ENCODE assay signal across 2 cellular contexts in the genomic region with DNA sequence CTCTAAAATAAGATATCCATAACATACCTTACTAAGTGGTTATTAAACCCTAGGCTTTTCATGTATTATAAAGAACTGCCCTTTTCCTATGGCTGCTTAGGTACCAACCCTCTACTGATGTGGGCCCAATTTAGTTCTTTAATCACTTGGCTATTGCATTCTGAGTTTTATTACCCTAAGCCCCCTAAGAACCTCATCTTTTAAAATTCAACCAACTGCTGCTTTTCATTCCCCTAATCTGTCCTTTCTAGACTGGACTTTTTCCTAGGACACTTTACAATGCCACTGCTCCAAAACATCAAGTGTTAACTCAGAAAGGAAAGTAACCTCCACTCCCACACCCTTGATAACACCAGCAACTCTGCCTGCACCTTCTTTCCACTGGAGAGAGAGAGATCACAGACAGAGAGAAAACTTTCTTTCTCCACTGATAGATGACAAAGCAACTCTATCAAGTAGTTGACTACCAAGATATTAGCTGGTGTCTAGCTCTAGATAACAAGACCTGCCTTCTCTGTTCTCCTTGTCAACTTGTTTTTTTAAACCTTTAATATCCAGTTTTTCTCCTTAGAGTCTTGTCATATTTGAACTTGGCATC.
TF ChIP-seq lines count a peak whose summit lies in the region.

No MANE protein-coding gene starts in this region.

TF ChIP-seq in IMR-90, 13 proteins besides CTCF, POLR2A, EP300 and RAD21:
- TF ChIP-seq FOS (IDR thresholded peaks at IDR 0.05; ENCODE audit: low read depth, low read length): no peak
- no peak for TF ChIP-seq SMC3 (IDR thresholded peaks at IDR 0.05; ENCODE audit: low read depth, low read length)
- no peak for TF ChIP-seq RCOR1 (IDR thresholded peaks at IDR 0.05; ENCODE audit: insufficient replicate concordance, low read length)
- TF ChIP-seq CHD1 (IDR thresholded peaks at IDR 0.05; ENCODE audit: low read depth, low read length): no peak
- TF ChIP-seq, protein P1, sequence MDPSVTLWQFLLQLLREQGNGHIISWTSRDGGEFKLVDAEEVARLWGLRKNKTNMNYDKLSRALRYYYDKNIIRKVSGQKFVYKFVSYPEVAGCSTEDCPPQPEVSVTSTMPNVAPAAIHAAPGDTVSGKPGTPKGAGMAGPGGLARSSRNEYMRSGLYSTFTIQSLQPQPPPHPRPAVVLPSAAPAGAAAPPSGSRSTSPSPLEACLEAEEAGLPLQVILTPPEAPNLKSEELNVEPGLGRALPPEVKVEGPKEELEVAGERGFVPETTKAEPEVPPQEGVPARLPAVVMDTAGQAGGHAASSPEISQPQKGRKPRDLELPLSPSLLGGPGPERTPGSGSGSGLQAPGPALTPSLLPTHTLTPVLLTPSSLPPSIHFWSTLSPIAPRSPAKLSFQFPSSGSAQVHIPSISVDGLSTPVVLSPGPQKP (IDR thresholded peaks at IDR 0.05; ENCODE audit: borderline replicate concordance, low read depth, low read length): no peak
- no peak for TF ChIP-seq MAFK (IDR thresholded peaks at IDR 0.05; ENCODE audit: low read depth, low read length)
- TF ChIP-seq NFE2L2 (IDR thresholded peaks at IDR 0.05; ENCODE audit: low read depth, low read length): no peak
- no peak for TF ChIP-seq CEBPB (IDR thresholded peaks at IDR 0.05; ENCODE audit: low read depth, low read length)
- TF ChIP-seq RFX5 (IDR thresholded peaks at IDR 0.05; ENCODE audit: low read depth, low read length): no peak
- TF ChIP-seq MXI1 (IDR thresholded peaks at IDR 0.05; ENCODE audit: borderline replicate concordance, low read depth, low read length): no peak
- TF ChIP-seq, protein P2, sequence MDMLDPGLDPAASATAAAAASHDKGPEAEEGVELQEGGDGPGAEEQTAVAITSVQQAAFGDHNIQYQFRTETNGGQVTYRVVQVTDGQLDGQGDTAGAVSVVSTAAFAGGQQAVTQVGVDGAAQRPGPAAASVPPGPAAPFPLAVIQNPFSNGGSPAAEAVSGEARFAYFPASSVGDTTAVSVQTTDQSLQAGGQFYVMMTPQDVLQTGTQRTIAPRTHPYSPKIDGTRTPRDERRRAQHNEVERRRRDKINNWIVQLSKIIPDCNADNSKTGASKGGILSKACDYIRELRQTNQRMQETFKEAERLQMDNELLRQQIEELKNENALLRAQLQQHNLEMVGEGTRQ (IDR thresholded peaks at IDR 0.05; ENCODE audit: low read depth, low read length): no peak
- TF ChIP-seq MAZ (IDR thresholded peaks at IDR 0.05; ENCODE audit: borderline replicate concordance, low read depth, low read length): no peak
- no peak for TF ChIP-seq BHLHE40 (IDR thresholded peaks at IDR 0.05; ENCODE audit: low read depth, low read length)
TF ChIP-seq in IMR-90: peak in this region for 0.

TF ChIP-seq in K562, 482 proteins besides CTCF, POLR2A, EP300 and RAD21 (continues in another document):
- TF ChIP-seq, protein P3, sequence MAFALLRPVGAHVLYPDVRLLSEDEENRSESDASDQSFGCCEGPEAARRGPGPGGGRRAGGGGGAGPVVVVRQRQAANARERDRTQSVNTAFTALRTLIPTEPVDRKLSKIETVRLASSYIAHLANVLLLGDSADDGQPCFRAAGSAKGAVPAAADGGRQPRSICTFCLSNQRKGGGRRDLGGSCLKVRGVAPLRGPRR (CRISPR knock-in tag; IDR thresholded peaks at IDR 0.05): no peak
- TF ChIP-seq, protein P4, sequence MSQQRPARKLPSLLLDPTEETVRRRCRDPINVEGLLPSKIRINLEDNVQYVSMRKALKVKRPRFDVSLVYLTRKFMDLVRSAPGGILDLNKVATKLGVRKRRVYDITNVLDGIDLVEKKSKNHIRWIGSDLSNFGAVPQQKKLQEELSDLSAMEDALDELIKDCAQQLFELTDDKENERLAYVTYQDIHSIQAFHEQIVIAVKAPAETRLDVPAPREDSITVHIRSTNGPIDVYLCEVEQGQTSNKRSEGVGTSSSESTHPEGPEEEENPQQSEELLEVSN (IDR thresholded peaks at IDR 0.05; ENCODE audit: borderline replicate concordance in 1 of 2, extremely low read depth in 1 of 2, insufficient read depth in 1 of 2, insufficient read length in 1 of 2, low read depth in 1 of 2, low read length in 1 of 2, poor library complexity in 1 of 2, severe bottlenecking in 1 of 2): no peak
- peak; percentile 26; the same call in 1 of the 2 replicates for TF ChIP-seq TRIM28 (IDR thresholded peaks at IDR 0.05)
- TF ChIP-seq, protein P5, sequence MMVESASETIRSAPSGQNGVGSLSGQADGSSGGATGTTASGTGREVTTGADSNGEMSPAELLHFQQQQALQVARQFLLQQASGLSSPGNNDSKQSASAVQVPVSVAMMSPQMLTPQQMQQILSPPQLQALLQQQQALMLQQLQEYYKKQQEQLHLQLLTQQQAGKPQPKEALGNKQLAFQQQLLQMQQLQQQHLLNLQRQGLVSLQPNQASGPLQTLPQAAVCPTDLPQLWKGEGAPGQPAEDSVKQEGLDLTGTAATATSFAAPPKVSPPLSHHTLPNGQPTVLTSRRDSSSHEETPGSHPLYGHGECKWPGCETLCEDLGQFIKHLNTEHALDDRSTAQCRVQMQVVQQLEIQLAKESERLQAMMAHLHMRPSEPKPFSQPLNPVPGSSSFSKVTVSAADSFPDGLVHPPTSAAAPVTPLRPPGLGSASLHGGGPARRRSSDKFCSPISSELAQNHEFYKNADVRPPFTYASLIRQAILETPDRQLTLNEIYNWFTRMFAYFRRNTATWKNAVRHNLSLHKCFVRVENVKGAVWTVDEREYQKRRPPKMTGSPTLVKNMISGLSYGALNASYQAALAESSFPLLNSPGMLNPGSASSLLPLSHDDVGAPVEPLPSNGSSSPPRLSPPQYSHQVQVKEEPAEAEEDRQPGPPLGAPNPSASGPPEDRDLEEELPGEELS (CRISPR knock-in tag; IDR thresholded peaks at IDR 0.05; ENCODE audit: borderline replicate concordance): no peak
- no peak for TF ChIP-seq ZNF76 (CRISPR knock-in tag; IDR thresholded peaks at IDR 0.05; ENCODE audit: borderline replicate concordance)
- TF ChIP-seq PRMT5 (CRISPR knock-in tag; IDR thresholded peaks at IDR 0.05): no peak
- TF ChIP-seq GABPB1 (CRISPR knock-in tag; IDR thresholded peaks at IDR 0.05): no peak
- TF ChIP-seq ZNF133 (CRISPR knock-in tag; IDR thresholded peaks at IDR 0.05): no peak
- TF ChIP-seq CBX8 (IDR thresholded peaks at IDR 0.05; ENCODE audit: borderline replicate concordance, extremely low read depth, low read depth, low read length, poor library complexity, severe bottlenecking): no peak
- no peak for TF ChIP-seq RBM34 (IDR thresholded peaks at IDR 0.05; ENCODE audit: borderline replicate concordance, insufficient read depth, low read length)
- TF ChIP-seq MECOM (CRISPR knock-in tag; IDR thresholded peaks at IDR 0.05): peak; percentile 82
- no peak for TF ChIP-seq ZZZ3 (IDR thresholded peaks at IDR 0.05)
- peak; percentile 22; the same call in 1 of the 2 replicates for TF ChIP-seq TARDBP (IDR thresholded peaks at IDR 0.05)
- peak; percentile 35; the same call in 1 of the 2 replicates for TF ChIP-seq NR2C1 (IDR thresholded peaks at IDR 0.05)
- TF ChIP-seq NR2C1 (tag; IDR thresholded peaks at IDR 0.05): peak; percentile 74
- no peak for TF ChIP-seq HDAC8 (tag; IDR thresholded peaks at IDR 0.05)
- TF ChIP-seq ZNF444 (CRISPR knock-in tag; IDR thresholded peaks at IDR 0.05): no peak
- peak; percentile 79; the same call in 1 of the 2 replicates for TF ChIP-seq RNF2 (IDR thresholded peaks at IDR 0.05)
- TF ChIP-seq POLR3G (IDR thresholded peaks at IDR 0.05; ENCODE audit: extremely low read depth, insufficient read length, insufficient replicate concordance): no peak
- TF ChIP-seq TAL1 (IDR thresholded peaks at IDR 0.05): peak; percentile 97
- no peak for TF ChIP-seq ZNF445 (CRISPR knock-in tag; IDR thresholded peaks at IDR 0.05; ENCODE audit: low read depth)
- TF ChIP-seq KLF16 (IDR thresholded peaks at IDR 0.05): peak; percentile 91
- peak; percentile 31 for TF ChIP-seq ZFP36 (IDR thresholded peaks at IDR 0.05; ENCODE audit: low read depth, low read length, partially characterized antibody)
- no peak for TF ChIP-seq NUFIP1 (IDR thresholded peaks at IDR 0.05; ENCODE audit: partially characterized antibody)
- TF ChIP-seq PTRF (tag; IDR thresholded peaks at IDR 0.05): no peak
- no peak for TF ChIP-seq KLF6 (CRISPR knock-in tag; IDR thresholded peaks at IDR 0.05; ENCODE audit: borderline replicate concordance)
- peak; percentile 84; the same call in 1 of the 2 replicates for TF ChIP-seq ZNF644 (tag; IDR thresholded peaks at IDR 0.05; ENCODE audit: low read depth)
- TF ChIP-seq, protein P6, sequence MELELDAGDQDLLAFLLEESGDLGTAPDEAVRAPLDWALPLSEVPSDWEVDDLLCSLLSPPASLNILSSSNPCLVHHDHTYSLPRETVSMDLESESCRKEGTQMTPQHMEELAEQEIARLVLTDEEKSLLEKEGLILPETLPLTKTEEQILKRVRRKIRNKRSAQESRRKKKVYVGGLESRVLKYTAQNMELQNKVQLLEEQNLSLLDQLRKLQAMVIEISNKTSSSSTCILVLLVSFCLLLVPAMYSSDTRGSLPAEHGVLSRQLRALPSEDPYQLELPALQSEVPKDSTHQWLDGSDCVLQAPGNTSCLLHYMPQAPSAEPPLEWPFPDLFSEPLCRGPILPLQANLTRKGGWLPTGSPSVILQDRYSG (tag; conservative IDR thresholded peaks at IDR 0.05; ENCODE audit: low read depth): no peak
- no peak for TF ChIP-seq MTF1 (CRISPR knock-in tag; IDR thresholded peaks at IDR 0.05; ENCODE audit: borderline replicate concordance)
- no peak for TF ChIP-seq HDGF (IDR thresholded peaks at IDR 0.05)
- no peak for TF ChIP-seq ZNF263 (CRISPR knock-in tag; IDR thresholded peaks at IDR 0.05; ENCODE audit: borderline replicate concordance)
- TF ChIP-seq, protein P7, sequence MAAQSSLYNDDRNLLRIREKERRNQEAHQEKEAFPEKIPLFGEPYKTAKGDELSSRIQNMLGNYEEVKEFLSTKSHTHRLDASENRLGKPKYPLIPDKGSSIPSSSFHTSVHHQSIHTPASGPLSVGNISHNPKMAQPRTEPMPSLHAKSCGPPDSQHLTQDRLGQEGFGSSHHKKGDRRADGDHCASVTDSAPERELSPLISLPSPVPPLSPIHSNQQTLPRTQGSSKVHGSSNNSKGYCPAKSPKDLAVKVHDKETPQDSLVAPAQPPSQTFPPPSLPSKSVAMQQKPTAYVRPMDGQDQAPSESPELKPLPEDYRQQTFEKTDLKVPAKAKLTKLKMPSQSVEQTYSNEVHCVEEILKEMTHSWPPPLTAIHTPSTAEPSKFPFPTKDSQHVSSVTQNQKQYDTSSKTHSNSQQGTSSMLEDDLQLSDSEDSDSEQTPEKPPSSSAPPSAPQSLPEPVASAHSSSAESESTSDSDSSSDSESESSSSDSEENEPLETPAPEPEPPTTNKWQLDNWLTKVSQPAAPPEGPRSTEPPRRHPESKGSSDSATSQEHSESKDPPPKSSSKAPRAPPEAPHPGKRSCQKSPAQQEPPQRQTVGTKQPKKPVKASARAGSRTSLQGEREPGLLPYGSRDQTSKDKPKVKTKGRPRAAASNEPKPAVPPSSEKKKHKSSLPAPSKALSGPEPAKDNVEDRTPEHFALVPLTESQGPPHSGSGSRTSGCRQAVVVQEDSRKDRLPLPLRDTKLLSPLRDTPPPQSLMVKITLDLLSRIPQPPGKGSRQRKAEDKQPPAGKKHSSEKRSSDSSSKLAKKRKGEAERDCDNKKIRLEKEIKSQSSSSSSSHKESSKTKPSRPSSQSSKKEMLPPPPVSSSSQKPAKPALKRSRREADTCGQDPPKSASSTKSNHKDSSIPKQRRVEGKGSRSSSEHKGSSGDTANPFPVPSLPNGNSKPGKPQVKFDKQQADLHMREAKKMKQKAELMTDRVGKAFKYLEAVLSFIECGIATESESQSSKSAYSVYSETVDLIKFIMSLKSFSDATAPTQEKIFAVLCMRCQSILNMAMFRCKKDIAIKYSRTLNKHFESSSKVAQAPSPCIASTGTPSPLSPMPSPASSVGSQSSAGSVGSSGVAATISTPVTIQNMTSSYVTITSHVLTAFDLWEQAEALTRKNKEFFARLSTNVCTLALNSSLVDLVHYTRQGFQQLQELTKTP (IDR thresholded peaks at IDR 0.05; ENCODE audit: low read depth in 1 of 2, partially characterized antibody in 2 of 2): peak in 1 of 2 experiments; percentile 77
- TF ChIP-seq KAT8 (IDR thresholded peaks at IDR 0.05; ENCODE audit: low read depth): no peak
- TF ChIP-seq, protein P8, sequence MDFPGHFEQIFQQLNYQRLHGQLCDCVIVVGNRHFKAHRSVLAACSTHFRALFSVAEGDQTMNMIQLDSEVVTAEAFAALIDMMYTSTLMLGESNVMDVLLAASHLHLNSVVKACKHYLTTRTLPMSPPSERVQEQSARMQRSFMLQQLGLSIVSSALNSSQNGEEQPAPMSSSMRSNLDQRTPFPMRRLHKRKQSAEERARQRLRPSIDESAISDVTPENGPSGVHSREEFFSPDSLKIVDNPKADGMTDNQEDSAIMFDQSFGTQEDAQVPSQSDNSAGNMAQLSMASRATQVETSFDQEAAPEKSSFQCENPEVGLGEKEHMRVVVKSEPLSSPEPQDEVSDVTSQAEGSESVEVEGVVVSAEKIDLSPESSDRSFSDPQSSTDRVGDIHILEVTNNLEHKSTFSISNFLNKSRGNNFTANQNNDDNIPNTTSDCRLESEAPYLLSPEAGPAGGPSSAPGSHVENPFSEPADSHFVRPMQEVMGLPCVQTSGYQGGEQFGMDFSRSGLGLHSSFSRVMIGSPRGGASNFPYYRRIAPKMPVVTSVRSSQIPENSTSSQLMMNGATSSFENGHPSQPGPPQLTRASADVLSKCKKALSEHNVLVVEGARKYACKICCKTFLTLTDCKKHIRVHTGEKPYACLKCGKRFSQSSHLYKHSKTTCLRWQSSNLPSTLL (IDR thresholded peaks at IDR 0.05): no peak
- TF ChIP-seq ZNF311 (CRISPR knock-in tag; IDR thresholded peaks at IDR 0.05): no peak
- no peak for TF ChIP-seq ZNF174 (CRISPR knock-in tag; IDR thresholded peaks at IDR 0.05)
- TF ChIP-seq, protein P9, sequence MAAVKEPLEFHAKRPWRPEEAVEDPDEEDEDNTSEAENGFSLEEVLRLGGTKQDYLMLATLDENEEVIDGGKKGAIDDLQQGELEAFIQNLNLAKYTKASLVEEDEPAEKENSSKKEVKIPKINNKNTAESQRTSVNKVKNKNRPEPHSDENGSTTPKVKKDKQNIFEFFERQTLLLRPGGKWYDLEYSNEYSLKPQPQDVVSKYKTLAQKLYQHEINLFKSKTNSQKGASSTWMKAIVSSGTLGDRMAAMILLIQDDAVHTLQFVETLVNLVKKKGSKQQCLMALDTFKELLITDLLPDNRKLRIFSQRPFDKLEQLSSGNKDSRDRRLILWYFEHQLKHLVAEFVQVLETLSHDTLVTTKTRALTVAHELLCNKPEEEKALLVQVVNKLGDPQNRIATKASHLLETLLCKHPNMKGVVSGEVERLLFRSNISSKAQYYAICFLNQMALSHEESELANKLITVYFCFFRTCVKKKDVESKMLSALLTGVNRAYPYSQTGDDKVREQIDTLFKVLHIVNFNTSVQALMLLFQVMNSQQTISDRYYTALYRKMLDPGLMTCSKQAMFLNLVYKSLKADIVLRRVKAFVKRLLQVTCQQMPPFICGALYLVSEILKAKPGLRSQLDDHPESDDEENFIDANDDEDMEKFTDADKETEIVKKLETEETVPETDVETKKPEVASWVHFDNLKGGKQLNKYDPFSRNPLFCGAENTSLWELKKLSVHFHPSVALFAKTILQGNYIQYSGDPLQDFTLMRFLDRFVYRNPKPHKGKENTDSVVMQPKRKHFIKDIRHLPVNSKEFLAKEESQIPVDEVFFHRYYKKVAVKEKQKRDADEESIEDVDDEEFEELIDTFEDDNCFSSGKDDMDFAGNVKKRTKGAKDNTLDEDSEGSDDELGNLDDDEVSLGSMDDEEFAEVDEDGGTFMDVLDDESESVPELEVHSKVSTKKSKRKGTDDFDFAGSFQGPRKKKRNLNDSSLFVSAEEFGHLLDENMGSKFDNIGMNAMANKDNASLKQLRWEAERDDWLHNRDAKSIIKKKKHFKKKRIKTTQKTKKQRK (IDR thresholded peaks at IDR 0.05; ENCODE audit: borderline replicate concordance, low read depth, low read length): no peak
- no peak for TF ChIP-seq CBX1 (IDR thresholded peaks at IDR 0.05; ENCODE audit: low read depth)
- no peak for TF ChIP-seq MCM2 (IDR thresholded peaks at IDR 0.05; ENCODE audit: low read depth)
